Comparison of ENCODE assay signal across 8 cellular contexts in the genomic region with DNA sequence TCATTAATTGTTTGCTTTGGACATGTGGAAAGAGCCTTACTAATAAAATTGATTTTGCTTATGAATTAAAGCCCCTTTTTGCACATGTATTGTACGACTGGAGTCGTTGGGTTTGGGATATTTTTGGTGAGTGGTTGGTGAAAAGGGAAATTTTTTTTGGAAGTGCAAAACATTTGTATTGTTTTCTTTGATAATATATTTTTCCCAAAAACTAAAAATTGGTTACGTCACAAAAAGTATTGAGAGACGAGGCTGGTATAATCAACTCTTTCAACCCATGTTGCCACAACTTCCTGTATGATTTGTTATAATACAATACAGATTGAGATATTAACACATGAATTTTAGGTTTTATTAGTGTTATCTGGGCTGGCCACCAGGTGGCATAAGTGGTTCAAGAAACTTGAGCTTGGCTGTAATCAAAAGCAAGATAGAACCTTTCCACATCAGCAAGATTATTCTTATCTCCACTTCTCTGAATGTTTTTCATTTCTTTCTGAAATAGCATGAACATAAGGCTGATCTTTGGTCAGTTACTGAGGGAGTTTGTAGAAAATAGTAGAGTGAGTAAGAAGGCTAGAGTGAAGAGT. TPM values are rescaled to one million over a fixed set of nuclear protein-coding genes. Genes with fewer than 3 reads are reported as not detected.
DNase-seq lines count a peak whose midpoint lies in the region; ATAC-seq and TF ChIP-seq lines count a peak whose summit lies in the region.

No MANE protein-coding gene starts in this region.

- H3K4me1 ChIP-seq in foreskin keratinocyte: no peaks in the 10 kb centered on the region
- H3K4me1 ChIP-seq in prostate gland (replicated peaks): no peaks in the 10 kb centered on the region
- H3K4me1 ChIP-seq in aorta (ENCODE audit: control insufficient read depth in 1 of 2, insufficient read depth in 2 of 2, low read length in 2 of 2): no peaks in the 10 kb centered on the region

- H3K9me3 ChIP-seq in prostate gland: no peaks in the 10 kb centered on the region
- no peaks in the 10 kb centered on the region for H3K9me3 ChIP-seq in aorta (ENCODE audit: control insufficient read depth, low read length)

- WGBS in prostate gland: 30% methylated on average over 4 of the region's 4 CpGs
- WGBS in aorta, 2 donors: 24 to 32% methylated on average over 4 of the region's 4 CpGs

- TF ChIP-seq EP300 in Ishikawa (IDR thresholded peaks at IDR 0.05; ENCODE audit: borderline replicate concordance): no peak

- no peak for TF ChIP-seq POLR2A in prostate gland (IDR thresholded peaks at IDR 0.05)

- H3K4me3 ChIP-seq in prostate gland (no peak overlapping the region), aorta (ENCODE audit: low read length in 2 of 2) (no peak overlapping the region)

- DNase-seq in D341Med (ENCODE audit: low spot score) (peak; percentile 53), RPMI7951 (ENCODE audit: low read depth) (peak; percentile 42), activated T-helper 1 cell treated with Interleukin-2 at 50 U/mL for 16 hours (ENCODE audit: low read depth) (peak; percentile 30), foreskin keratinocyte (peak; percentile 14 to 34), prostate gland (ENCODE audit: low spot score) (peak; percentile 44), aorta (peak in 1 of 2 donors; percentile 63)

- peak; percentile 55 for ATAC-seq in foreskin keratinocyte
- ATAC-seq in aorta (ENCODE audit: low FRiP score): peak; percentile 66
- ATAC-seq in GM18858 (IDR thresholded peaks at IDR 0.05; ENCODE audit: unreplicated experiment): no peak

- TF ChIP-seq CTCF in foreskin keratinocyte (conservative IDR thresholded peaks at IDR 0.05) (peak; percentile 84), prostate gland (IDR thresholded peaks at IDR 0.05) (peak; percentile 34 to 86 (median 76))

- TF ChIP-seq RAD21 in Ishikawa (IDR thresholded peaks at IDR 0.05; ENCODE audit: low read depth): peak; percentile 65

- H3K36me3 ChIP-seq in prostate gland: peaks cover 11 to 18% of the 10 kb centered on the region in 2 donors
- H3K36me3 ChIP-seq in aorta (ENCODE audit: control insufficient read depth in 1 of 2, insufficient read depth in 2 of 2, low read length in 1 of 2): peaks cover 11 to 21% of the 10 kb centered on the region in 2 donors

- intact Hi-C loops in prostate gland (cut with DNase I) (loop anchor here (5.0 kb wide), 1 partner anchor 84 kb away; no protein-coding TSS in a partner anchor), aorta (cut with DNase I) (no loop called here)

- H3K27me3 ChIP-seq in foreskin keratinocyte: no peaks in the 10 kb centered on the region
- H3K27me3 ChIP-seq in prostate gland (replicated peaks; ENCODE audit: insufficient read depth): no peaks in the 10 kb centered on the region
- no peaks in the 10 kb centered on the region for H3K27me3 ChIP-seq in aorta (ENCODE audit: control insufficient read depth in 1 of 2, insufficient read depth in 2 of 2, low read length in 1 of 2)

- H3K27ac ChIP-seq in foreskin keratinocyte (no peak overlapping the region), prostate gland (no peak overlapping the region), aorta (ENCODE audit: low read depth in 1 of 2, low read length in 2 of 2) (no peak overlapping the region)

TF ChIP-seq in Ishikawa, 13 proteins besides CTCF, POLR2A, EP300 and RAD21:
- TF ChIP-seq NFIC (IDR thresholded peaks at IDR 0.05): no peak
- TF ChIP-seq, protein P1, sequence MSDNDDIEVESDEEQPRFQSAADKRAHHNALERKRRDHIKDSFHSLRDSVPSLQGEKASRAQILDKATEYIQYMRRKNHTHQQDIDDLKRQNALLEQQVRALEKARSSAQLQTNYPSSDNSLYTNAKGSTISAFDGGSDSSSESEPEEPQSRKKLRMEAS (IDR thresholded peaks at IDR 0.05): no peak
- no peak for TF ChIP-seq TEAD4 (IDR thresholded peaks at IDR 0.05)
- no peak for TF ChIP-seq EGR1 (IDR thresholded peaks at IDR 0.05)
- no peak for TF ChIP-seq CEBPB (IDR thresholded peaks at IDR 0.05)
- TF ChIP-seq TAF1 (IDR thresholded peaks at IDR 0.05; ENCODE audit: low read depth): no peak
- no peak for TF ChIP-seq YY1 (IDR thresholded peaks at IDR 0.05; ENCODE audit: low read depth)

RNA-seq across cellular contexts. Expression of gene NGDN, which starts 8.7 kb away (rescaled TPM):
- 51.5 and 55.2 TPM in 2 replicates for total RNA-seq in RPMI7951 (2014; rRNA removed; shearing (Covaris generic))
- total RNA-seq in foreskin keratinocyte (43.1 and 50.7 TPM in 2 replicates), prostate gland (10 to 100 TPM; 33.7 to 37.0 TPM), aorta (10 to 100 TPM; 30.8 to 34.5 TPM)
- polyA plus RNA-seq in foreskin keratinocyte (38.4 and 48.2 TPM in 2 replicates), aorta (10 to 100 TPM; 36.6 to 41.7 TPM)

RNA-seq across cellular contexts. Expression of gene MYH7, which starts 42.7 kb away (rescaled TPM):
- total RNA-seq in RPMI7951 (2014; rRNA removed; shearing (Covaris generic)): not detected in 2 replicates
- total RNA-seq in foreskin keratinocyte (not detected in 2 replicates), prostate gland (10 to 100 TPM in 1 of 2 donors, under 1 TPM in 1; 0.28 to 40.1 TPM), aorta (not detected)
- polyA plus RNA-seq in foreskin keratinocyte (not detected in 2 replicates), aorta (1 to 10 TPM in 1 of 2 donors, under 1 TPM in 1; 0.33 to 1.6 TPM)
